Comparison of ENCODE assay signal across 27 cellular contexts in the genomic region with DNA sequence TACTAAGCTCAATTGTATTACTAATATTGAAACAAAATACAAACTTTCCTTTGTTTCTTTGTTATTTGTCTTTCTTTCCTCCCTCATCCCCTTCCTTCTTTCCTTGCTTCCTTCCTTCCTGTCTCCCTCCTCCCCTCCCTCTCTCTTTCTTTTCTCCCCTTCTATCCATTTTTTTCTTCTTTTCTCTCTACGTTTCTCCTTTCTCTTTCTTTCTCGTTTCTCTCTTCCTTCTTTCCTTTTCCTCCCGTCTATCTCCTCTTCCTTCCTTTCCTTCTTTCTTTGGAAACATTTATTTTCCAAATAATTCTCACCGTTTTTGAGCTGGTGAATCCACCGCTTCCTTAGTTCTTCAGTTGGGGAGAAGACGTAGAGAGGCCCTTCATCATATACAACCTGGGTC. TPM values are rescaled to one million over a fixed set of nuclear protein-coding genes. Genes with fewer than 3 reads are reported as not detected.
"Had no signal": no experiment of that assay in that cellular context is flagged by ENCODE, and none has a peak within 500 bp of the region (broad histone marks: within the 10 kb centered on the region; RNA-seq: fewer than 3 reads in every experiment).

No MANE protein-coding gene starts in this region.

- H3K27ac ChIP-seq: colonic mucosa, neutrophil, sigmoid colon, skin epidermis, suprapubic skin, thyroid gland had no signal

- H3K36me3 Mint-ChIP-seq: naive thymus-derived CD4-positive, alpha-beta T cell; type B pancreatic cell had no signal

- H3K9me3 Mint-ChIP-seq: type B pancreatic cell had no signal

- ATAC-seq: left colon; left ventricle myocardium superior; naive thymus-derived CD4-positive, alpha-beta T cell; stimulated activated naive CD8-positive, alpha-beta T cell treated with anti-CD3 and anti-CD28 coated beads, Interleukin-15, Interleukin-2, amounts not matched to agents 100 U/mL and 50 U/mL, for 24 hours had no signal

- H3K4me1 ChIP-seq: colonic mucosa, sigmoid colon, suprapubic skin, thyroid gland had no signal

- H3K4me3 ChIP-seq: colonic mucosa, lung, sigmoid colon, skin epidermis, suprapubic skin, thyroid gland had no signal

- H3K27ac Mint-ChIP-seq: endodermal cell; naive thymus-derived CD4-positive, alpha-beta T cell; type B pancreatic cell had no signal

- H3K27me3 ChIP-seq: colonic mucosa, neutrophil, sigmoid colon, suprapubic skin had no signal

- H3K27me3 Mint-ChIP-seq: type B pancreatic cell had no signal

- FAIRE-seq: endothelial cell of umbilical vein, urothelium cell line had no signal

- DNase-seq: colonic mucosa; effector CD4-positive, alpha-beta T cell; endodermal cell; erythroblast; foreskin melanocyte; head of caudate nucleus; hippocampal formation; left colon; left ventricle myocardium superior; mesendoderm; naive thymus-derived CD4-positive, alpha-beta T cell; sigmoid colon; stimulated activated CD4-positive, alpha-beta T cell treated with anti-CD3 and anti-CD28 coated beads, Interleukin-2, amount 100 ng/mL, for 24 hours; stimulated activated CD4-positive, alpha-beta T cell treated with anti-CD3 and anti-CD28 coated beads, Interleukin-4, amount 100 ng/mL, for 4 hours; stimulated activated naive CD8-positive, alpha-beta T cell treated with anti-CD3 and anti-CD28 coated beads, Interleukin-15, Interleukin-2, amounts not matched to agents 100 U/mL and 50 U/mL, for 24 hours; thyroid gland had no signal

- H3K36me3 ChIP-seq: colonic mucosa, sigmoid colon, suprapubic skin, thyroid gland had no signal

- H3K4me1 Mint-ChIP-seq: endodermal cell had no signal

- H3K9me3 ChIP-seq: colonic mucosa, neutrophil, sigmoid colon, suprapubic skin, thyroid gland had no signal

- H3K4me3 Mint-ChIP-seq: endodermal cell; naive thymus-derived CD4-positive, alpha-beta T cell; type B pancreatic cell had no signal

RNA-seq across cellular contexts. Expression of a gene that starts 16.3 kb away (rescaled TPM):
- total RNA-seq: dermis microvascular lymphatic vessel endothelial cell, kidney epithelial cell, osteoblast had no signal
- polyA plus RNA-seq: neural cell had no signal
